18 cellular contexts compared by ENCODE assay signal in the genomic region with DNA sequence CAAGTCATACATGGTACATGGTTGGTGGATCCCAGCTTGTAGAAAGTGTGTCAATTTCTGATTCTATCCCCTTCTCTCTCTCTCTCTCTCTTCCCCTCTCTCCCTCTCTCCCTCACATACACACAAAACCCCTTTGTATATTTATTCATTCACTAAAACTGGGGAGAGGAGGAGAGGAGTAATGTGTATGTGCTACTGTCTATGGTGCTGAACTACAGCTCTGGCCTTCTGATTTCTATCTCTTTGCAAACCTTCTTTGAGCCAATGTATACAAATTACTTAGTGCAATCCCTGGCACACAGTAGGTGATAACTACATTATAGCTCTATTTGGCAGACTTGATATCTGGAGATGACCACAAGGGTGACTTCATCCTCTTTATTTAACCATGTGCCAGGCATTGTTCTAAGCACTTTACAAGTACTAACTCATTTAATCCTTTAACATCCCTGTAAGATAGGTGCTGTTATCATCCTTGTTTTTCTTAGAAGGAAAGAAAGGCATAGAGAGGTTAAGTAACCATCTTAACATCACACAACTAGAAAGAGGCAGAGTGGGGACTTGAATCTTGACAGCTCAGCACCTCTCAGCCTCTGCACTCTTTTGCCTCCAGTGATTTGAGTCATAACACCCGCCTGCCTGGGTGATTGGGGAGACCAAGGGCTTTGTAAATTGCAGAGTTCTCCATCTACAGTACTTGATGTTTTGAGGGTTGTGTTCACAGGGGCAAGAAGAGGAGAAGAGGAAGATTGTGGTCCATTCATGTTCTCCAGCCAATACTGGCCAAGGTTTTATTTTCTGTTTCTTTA. TPM values are rescaled to one million over a fixed set of nuclear protein-coding genes. Genes with fewer than 3 reads are reported as not detected.
"Had no signal": no experiment of that assay in that cellular context is flagged by ENCODE, and none has a peak within 500 bp of the region (broad histone marks: within the 10 kb centered on the region; RNA-seq: fewer than 3 reads in every experiment).

No MANE protein-coding gene starts in this region.

- H3K4me3 ChIP-seq: hepatocyte, left ventricle myocardium inferior, psoas muscle, suprapubic skin had no signal

- H3K27ac ChIP-seq: hepatocyte, left ventricle myocardium inferior, psoas muscle, suprapubic skin had no signal

- ATAC-seq: activated CD4-positive, CD25-positive, alpha-beta regulatory T cell treated with anti-CD3 and anti-CD28 coated beads, Interleukin-2, amount 50 U/mL, for 24 hours; psoas muscle; sciatic nerve had no signal

- H3K9me3 Mint-ChIP-seq: activated naive CD8-positive, alpha-beta T cell treated with anti-CD3 and anti-CD28 coated beads, Interleukin-2, amount 10 ng/mL, durations not matched to agents 7 days and 5 days; memory B cell; nephron; stimulated activated naive CD8-positive, alpha-beta T cell treated with anti-CD3 and anti-CD28 coated beads, Interleukin-15, Interleukin-2, amounts not matched to agents 100 ng/mL and 50 ng/mL, for 24 hours; T-helper 2 cell treated with Interferon-gamma antibody and Interleukin-4, amounts not matched to agents 5 μg/mL and 100 μg/mL, for 36 hours had no signal

- H3K4me2 ChIP-seq: hepatocyte had no signal

- DNase-seq: activated CD4-positive, alpha-beta T cell treated with anti-CD3 and anti-CD28 coated beads, Interleukin-2, amount 50 U/mL, for 1 hour; activated CD8-positive, alpha-beta memory T cell treated with anti-CD3 and anti-CD28 coated beads for 24 hours; activated naive CD8-positive, alpha-beta T cell treated with anti-CD3 and anti-CD28 coated beads, Interleukin-2, amount 10 ng/mL, durations not matched to agents 7 days and 5 days; anterior cingulate cortex; kidney; left ventricle myocardium inferior; psoas muscle; SW 1271; trophoblast cell had no signal

- H3K36me3 Mint-ChIP-seq: activated naive CD8-positive, alpha-beta T cell treated with anti-CD3 and anti-CD28 coated beads, Interleukin-2, amount 10 ng/mL, durations not matched to agents 7 days and 5 days; memory B cell had no signal

- FAIRE-seq: kidney had no signal

- H3K4me1 ChIP-seq: left ventricle myocardium inferior, psoas muscle, suprapubic skin had no signal

- H3K9me3 ChIP-seq: psoas muscle, suprapubic skin had no signal

- H3K4me3 Mint-ChIP-seq: activated naive CD8-positive, alpha-beta T cell treated with anti-CD3 and anti-CD28 coated beads, Interleukin-2, amount 10 ng/mL, durations not matched to agents 7 days and 5 days; memory B cell; nephron; stimulated activated naive CD8-positive, alpha-beta T cell treated with anti-CD3 and anti-CD28 coated beads, Interleukin-15, Interleukin-2, amounts not matched to agents 100 ng/mL and 50 ng/mL, for 24 hours; T-helper 2 cell treated with Interferon-gamma antibody and Interleukin-4, amounts not matched to agents 5 μg/mL and 100 μg/mL, for 36 hours had no signal

- H3K27ac Mint-ChIP-seq: activated naive CD8-positive, alpha-beta T cell treated with anti-CD3 and anti-CD28 coated beads, Interleukin-2, amount 10 ng/mL, durations not matched to agents 7 days and 5 days; memory B cell; nephron; stimulated activated naive CD8-positive, alpha-beta T cell treated with anti-CD3 and anti-CD28 coated beads, Interleukin-15, Interleukin-2, amounts not matched to agents 100 ng/mL and 50 ng/mL, for 24 hours; T-helper 2 cell treated with Interferon-gamma antibody and Interleukin-4, amounts not matched to agents 5 μg/mL and 100 μg/mL, for 36 hours had no signal

- H3K4me1 Mint-ChIP-seq: nephron had no signal

RNA-seq across cellular contexts. Expression of a gene that starts 21.3 kb away (rescaled TPM):
- polyA plus RNA-seq: esophagus, hepatocyte had no signal
